Comparison of ENCODE assay signal across 2 cellular contexts in the genomic region with DNA sequence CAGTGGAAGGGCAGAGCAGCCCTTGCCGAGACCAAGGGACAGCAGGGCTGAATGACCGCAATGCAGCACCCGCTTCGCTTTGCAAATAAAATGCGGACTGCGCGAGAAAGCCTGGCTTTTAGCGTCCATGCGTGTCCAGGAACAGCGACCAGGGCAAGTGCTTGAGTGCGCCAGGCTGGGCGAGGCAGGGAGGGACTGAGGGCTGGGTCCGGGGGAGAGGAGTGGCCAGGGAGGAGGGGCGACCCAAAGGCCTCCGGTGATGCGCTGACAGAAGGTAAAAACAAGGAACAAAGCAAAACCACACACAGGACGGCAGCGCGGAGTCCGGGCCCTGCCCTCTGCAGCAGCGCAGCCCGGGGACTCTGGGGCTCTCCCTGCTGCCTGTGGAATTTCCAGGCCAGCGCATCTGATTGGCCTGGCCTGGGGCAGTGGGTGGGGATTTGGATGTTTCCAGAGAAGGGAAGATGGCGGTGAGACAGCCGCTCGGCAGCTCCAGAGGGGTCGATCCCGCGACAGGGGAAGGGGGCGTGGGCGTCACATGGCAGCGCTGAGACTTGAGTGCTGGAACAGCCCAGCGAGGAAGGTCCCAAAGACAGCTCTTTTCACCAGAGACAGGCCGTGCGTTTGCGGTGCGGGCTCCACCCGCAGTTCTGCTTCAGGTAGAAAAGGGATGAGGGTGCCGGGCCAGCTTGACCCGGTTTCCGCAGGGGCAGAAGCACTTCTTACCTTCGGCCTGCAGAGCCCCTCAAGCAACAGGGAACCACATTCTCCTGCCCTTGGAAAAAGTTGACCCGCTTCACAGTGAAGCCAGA.
TF ChIP-seq lines count a peak whose summit lies in the region.

No MANE protein-coding gene starts in this region.

TF ChIP-seq in HEK293, 187 proteins besides CTCF, POLR2A, EP300 and RAD21 (continued from another document and continues in another):
- TF ChIP-seq, protein P1, sequence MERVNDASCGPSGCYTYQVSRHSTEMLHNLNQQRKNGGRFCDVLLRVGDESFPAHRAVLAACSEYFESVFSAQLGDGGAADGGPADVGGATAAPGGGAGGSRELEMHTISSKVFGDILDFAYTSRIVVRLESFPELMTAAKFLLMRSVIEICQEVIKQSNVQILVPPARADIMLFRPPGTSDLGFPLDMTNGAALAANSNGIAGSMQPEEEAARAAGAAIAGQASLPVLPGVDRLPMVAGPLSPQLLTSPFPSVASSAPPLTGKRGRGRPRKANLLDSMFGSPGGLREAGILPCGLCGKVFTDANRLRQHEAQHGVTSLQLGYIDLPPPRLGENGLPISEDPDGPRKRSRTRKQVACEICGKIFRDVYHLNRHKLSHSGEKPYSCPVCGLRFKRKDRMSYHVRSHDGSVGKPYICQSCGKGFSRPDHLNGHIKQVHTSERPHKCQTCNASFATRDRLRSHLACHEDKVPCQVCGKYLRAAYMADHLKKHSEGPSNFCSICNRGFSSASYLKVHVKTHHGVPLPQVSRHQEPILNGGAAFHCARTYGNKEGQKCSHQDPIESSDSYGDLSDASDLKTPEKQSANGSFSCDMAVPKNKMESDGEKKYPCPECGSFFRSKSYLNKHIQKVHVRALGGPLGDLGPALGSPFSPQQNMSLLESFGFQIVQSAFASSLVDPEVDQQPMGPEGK (tag by site-specific recombination; IDR thresholded peaks at IDR 0.05), result peak; percentile 33; the same call in 1 of the 2 replicates
- TF ChIP-seq ZNF146 (tag by site-specific recombination; IDR thresholded peaks at IDR 0.05) (no peak), ZFHX2 (tag by site-specific recombination; conservative IDR thresholded peaks at IDR 0.05) (peak; percentile 81), ZNF768 (tag by site-specific recombination; IDR thresholded peaks at IDR 0.05) (no peak), ZNF837 (tag by site-specific recombination; IDR thresholded peaks at IDR 0.05) (no peak), ZNF677 (tag by site-specific recombination; IDR thresholded peaks at IDR 0.05) (no peak), ZNF777 (tag by site-specific recombination; IDR thresholded peaks at IDR 0.05; ENCODE audit: borderline replicate concordance) (peak; percentile 85; the same call in 1 of the 2 replicates), ZNF341 (tag by site-specific recombination; IDR thresholded peaks at IDR 0.05; ENCODE audit: low read depth) (peak; percentile 85), ZNF311 (tag by site-specific recombination; IDR thresholded peaks at IDR 0.05; ENCODE audit: borderline replicate concordance) (no peak), KLF10 (tag by site-specific recombination; IDR thresholded peaks at IDR 0.05) (0 out of 2 replicates have a peak, but pooled peaks have one; percentile 29), ZEB2 (tag by site-specific recombination; IDR thresholded peaks at IDR 0.05) (peak; percentile 50; the same call in 1 of the 2 replicates), ZNF654 (tag by site-specific recombination; IDR thresholded peaks at IDR 0.05; ENCODE audit: low read depth) (no peak), ZNF785 (tag by site-specific recombination; IDR thresholded peaks at IDR 0.05) (no peak), ZFP69B (tag by site-specific recombination; IDR thresholded peaks at IDR 0.05) (no peak; the same call in 1 of the 2 replicates), ZNF335 (tag by site-specific recombination; conservative IDR thresholded peaks at IDR 0.05) (peak; percentile 84), KLF9 (tag by site-specific recombination; IDR thresholded peaks at IDR 0.05; ENCODE audit: low read depth) (peak; percentile 88), HOXA7 (CRISPR knock-in tag; IDR thresholded peaks at IDR 0.05; ENCODE audit: borderline replicate concordance) (no peak)
- TF ChIP-seq, protein P2, sequence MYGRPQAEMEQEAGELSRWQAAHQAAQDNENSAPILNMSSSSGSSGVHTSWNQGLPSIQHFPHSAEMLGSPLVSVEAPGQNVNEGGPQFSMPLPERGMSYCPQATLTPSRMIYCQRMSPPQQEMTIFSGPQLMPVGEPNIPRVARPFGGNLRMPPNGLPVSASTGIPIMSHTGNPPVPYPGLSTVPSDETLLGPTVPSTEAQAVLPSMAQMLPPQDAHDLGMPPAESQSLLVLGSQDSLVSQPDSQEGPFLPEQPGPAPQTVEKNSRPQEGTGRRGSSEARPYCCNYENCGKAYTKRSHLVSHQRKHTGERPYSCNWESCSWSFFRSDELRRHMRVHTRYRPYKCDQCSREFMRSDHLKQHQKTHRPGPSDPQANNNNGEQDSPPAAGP (tag by site-specific recombination; IDR thresholded peaks at IDR 0.05), result peak; percentile 47; the same call in 1 of the 2 replicates
- TF ChIP-seq, protein P3, sequence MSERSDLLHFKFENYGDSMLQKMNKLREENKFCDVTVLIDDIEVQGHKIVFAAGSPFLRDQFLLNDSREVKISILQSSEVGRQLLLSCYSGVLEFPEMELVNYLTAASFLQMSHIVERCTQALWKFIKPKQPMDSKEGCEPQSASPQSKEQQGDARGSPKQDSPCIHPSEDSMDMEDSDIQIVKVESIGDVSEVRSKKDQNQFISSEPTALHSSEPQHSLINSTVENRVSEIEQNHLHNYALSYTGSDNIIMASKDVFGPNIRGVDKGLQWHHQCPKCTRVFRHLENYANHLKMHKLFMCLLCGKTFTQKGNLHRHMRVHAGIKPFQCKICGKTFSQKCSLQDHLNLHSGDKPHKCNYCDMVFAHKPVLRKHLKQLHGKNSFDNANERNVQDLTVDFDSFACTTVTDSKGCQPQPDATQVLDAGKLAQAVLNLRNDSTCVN (tag by site-specific recombination; optimal IDR thresholded peaks at IDR 0.05), result peak; percentile 36
- TF ChIP-seq, protein P4, sequence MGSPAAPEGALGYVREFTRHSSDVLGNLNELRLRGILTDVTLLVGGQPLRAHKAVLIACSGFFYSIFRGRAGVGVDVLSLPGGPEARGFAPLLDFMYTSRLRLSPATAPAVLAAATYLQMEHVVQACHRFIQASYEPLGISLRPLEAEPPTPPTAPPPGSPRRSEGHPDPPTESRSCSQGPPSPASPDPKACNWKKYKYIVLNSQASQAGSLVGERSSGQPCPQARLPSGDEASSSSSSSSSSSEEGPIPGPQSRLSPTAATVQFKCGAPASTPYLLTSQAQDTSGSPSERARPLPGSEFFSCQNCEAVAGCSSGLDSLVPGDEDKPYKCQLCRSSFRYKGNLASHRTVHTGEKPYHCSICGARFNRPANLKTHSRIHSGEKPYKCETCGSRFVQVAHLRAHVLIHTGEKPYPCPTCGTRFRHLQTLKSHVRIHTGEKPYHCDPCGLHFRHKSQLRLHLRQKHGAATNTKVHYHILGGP (tag by site-specific recombination; IDR thresholded peaks at IDR 0.05), result no peak
- TF ChIP-seq, protein P5, sequence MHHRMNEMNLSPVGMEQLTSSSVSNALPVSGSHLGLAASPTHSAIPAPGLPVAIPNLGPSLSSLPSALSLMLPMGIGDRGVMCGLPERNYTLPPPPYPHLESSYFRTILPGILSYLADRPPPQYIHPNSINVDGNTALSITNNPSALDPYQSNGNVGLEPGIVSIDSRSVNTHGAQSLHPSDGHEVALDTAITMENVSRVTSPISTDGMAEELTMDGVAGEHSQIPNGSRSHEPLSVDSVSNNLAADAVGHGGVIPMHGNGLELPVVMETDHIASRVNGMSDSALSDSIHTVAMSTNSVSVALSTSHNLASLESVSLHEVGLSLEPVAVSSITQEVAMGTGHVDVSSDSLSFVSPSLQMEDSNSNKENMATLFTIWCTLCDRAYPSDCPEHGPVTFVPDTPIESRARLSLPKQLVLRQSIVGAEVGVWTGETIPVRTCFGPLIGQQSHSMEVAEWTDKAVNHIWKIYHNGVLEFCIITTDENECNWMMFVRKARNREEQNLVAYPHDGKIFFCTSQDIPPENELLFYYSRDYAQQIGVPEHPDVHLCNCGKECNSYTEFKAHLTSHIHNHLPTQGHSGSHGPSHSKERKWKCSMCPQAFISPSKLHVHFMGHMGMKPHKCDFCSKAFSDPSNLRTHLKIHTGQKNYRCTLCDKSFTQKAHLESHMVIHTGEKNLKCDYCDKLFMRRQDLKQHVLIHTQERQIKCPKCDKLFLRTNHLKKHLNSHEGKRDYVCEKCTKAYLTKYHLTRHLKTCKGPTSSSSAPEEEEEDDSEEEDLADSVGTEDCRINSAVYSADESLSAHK (tag by site-specific recombination; IDR thresholded peaks at IDR 0.05), result no peak

TF ChIP-seq in HepG2, 621 proteins besides CTCF, POLR2A, EP300 and RAD21 (continued from another document and continues in another):
- TF ChIP-seq, protein P6, sequence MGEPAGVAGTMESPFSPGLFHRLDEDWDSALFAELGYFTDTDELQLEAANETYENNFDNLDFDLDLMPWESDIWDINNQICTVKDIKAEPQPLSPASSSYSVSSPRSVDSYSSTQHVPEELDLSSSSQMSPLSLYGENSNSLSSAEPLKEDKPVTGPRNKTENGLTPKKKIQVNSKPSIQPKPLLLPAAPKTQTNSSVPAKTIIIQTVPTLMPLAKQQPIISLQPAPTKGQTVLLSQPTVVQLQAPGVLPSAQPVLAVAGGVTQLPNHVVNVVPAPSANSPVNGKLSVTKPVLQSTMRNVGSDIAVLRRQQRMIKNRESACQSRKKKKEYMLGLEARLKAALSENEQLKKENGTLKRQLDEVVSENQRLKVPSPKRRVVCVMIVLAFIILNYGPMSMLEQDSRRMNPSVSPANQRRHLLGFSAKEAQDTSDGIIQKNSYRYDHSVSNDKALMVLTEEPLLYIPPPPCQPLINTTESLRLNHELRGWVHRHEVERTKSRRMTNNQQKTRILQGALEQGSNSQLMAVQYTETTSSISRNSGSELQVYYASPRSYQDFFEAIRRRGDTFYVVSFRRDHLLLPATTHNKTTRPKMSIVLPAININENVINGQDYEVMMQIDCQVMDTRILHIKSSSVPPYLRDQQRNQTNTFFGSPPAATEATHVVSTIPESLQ (CRISPR knock-in tag; conservative IDR thresholded peaks at IDR 0.05), result no peak
- TF ChIP-seq, protein P7, sequence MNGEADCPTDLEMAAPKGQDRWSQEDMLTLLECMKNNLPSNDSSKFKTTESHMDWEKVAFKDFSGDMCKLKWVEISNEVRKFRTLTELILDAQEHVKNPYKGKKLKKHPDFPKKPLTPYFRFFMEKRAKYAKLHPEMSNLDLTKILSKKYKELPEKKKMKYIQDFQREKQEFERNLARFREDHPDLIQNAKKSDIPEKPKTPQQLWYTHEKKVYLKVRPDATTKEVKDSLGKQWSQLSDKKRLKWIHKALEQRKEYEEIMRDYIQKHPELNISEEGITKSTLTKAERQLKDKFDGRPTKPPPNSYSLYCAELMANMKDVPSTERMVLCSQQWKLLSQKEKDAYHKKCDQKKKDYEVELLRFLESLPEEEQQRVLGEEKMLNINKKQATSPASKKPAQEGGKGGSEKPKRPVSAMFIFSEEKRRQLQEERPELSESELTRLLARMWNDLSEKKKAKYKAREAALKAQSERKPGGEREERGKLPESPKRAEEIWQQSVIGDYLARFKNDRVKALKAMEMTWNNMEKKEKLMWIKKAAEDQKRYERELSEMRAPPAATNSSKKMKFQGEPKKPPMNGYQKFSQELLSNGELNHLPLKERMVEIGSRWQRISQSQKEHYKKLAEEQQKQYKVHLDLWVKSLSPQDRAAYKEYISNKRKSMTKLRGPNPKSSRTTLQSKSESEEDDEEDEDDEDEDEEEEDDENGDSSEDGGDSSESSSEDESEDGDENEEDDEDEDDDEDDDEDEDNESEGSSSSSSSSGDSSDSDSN (CRISPR knock-in tag; IDR thresholded peaks at IDR 0.05), result peak; percentile 89
- peak; percentile 80; the same call in 1 of the 2 replicates for TF ChIP-seq ZNF788 (CRISPR knock-in tag; IDR thresholded peaks at IDR 0.05; ENCODE audit: borderline replicate concordance)
- TF ChIP-seq PAF1 (CRISPR knock-in tag; IDR thresholded peaks at IDR 0.05), result no peak
- TF ChIP-seq ZNF616 (CRISPR knock-in tag; IDR thresholded peaks at IDR 0.05; ENCODE audit: low read depth), result no peak
- TF ChIP-seq KDM3A (CRISPR knock-in tag; IDR thresholded peaks at IDR 0.05; ENCODE audit: low read depth), result peak; percentile 68; the same call in 1 of the 2 replicates
- TF ChIP-seq, protein P8, sequence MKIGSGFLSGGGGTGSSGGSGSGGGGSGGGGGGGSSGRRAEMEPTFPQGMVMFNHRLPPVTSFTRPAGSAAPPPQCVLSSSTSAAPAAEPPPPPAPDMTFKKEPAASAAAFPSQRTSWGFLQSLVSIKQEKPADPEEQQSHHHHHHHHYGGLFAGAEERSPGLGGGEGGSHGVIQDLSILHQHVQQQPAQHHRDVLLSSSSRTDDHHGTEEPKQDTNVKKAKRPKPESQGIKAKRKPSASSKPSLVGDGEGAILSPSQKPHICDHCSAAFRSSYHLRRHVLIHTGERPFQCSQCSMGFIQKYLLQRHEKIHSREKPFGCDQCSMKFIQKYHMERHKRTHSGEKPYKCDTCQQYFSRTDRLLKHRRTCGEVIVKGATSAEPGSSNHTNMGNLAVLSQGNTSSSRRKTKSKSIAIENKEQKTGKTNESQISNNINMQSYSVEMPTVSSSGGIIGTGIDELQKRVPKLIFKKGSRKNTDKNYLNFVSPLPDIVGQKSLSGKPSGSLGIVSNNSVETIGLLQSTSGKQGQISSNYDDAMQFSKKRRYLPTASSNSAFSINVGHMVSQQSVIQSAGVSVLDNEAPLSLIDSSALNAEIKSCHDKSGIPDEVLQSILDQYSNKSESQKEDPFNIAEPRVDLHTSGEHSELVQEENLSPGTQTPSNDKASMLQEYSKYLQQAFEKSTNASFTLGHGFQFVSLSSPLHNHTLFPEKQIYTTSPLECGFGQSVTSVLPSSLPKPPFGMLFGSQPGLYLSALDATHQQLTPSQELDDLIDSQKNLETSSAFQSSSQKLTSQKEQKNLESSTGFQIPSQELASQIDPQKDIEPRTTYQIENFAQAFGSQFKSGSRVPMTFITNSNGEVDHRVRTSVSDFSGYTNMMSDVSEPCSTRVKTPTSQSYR (CRISPR knock-in tag; IDR thresholded peaks at IDR 0.05; ENCODE audit: borderline replicate concordance), result peak; percentile 12; the same call in 1 of the 2 replicates
- peak in 1 of 2 experiments; percentile 78; a peak in 2 of 4 replicates for TF ChIP-seq KLF16 (CRISPR knock-in tag; IDR thresholded peaks at IDR 0.05)
- TF ChIP-seq ZFP37 (CRISPR knock-in tag; IDR thresholded peaks at IDR 0.05; ENCODE audit: borderline replicate concordance), result peak; percentile 76; the same call in 1 of the 2 replicates
- TF ChIP-seq MED1 (CRISPR knock-in tag; IDR thresholded peaks at IDR 0.05), result peak; percentile 74
- no peak for TF ChIP-seq SNAI1 (CRISPR knock-in tag; IDR thresholded peaks at IDR 0.05; ENCODE audit: borderline replicate concordance)
- TF ChIP-seq, protein P9, sequence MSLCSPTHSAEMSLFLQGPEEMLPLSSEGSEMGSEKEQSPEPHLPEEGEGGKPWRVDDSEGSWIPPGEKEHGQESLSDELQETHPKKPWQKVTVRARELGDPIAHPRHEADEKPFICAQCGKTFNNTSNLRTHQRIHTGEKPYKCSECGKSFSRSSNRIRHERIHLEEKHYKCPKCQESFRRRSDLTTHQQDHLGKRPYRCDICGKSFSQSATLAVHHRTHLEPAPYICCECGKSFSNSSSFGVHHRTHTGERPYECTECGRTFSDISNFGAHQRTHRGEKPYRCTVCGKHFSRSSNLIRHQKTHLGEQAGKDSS (CRISPR knock-in tag; IDR thresholded peaks at IDR 0.05; ENCODE audit: borderline replicate concordance, low read depth), result peak; percentile 78; the same call in 1 of the 2 replicates
- peak; percentile 61 for TF ChIP-seq RARA (CRISPR knock-in tag; IDR thresholded peaks at IDR 0.05)
- peak; percentile 56 for TF ChIP-seq NRL (CRISPR knock-in tag; IDR thresholded peaks at IDR 0.05; ENCODE audit: borderline replicate concordance)
- TF ChIP-seq, protein P10, sequence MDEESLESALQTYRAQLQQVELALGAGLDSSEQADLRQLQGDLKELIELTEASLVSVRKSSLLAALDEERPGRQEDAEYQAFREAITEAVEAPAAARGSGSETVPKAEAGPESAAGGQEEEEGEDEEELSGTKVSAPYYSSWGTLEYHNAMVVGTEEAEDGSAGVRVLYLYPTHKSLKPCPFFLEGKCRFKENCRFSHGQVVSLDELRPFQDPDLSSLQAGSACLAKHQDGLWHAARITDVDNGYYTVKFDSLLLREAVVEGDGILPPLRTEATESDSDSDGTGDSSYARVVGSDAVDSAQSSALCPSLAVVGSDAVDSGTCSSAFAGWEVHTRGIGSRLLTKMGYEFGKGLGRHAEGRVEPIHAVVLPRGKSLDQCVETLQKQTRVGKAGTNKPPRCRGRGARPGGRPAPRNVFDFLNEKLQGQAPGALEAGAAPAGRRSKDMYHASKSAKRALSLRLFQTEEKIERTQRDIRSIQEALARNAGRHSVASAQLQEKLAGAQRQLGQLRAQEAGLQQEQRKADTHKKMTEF (CRISPR knock-in tag; IDR thresholded peaks at IDR 0.05), result peak; percentile 86; the same call in 1 of the 2 replicates
- no peak for TF ChIP-seq ZNF879 (CRISPR knock-in tag; IDR thresholded peaks at IDR 0.05)
- 0 out of 2 replicates have a peak, but pooled peaks have one; percentile 38 for TF ChIP-seq BCL6 (CRISPR knock-in tag; IDR thresholded peaks at IDR 0.05)
- peak; percentile 21; the same call in 1 of the 2 replicates for TF ChIP-seq RFXANK (CRISPR knock-in tag; IDR thresholded peaks at IDR 0.05)
